In genomic region chr9:127734747-127735529, GRCh38 we compare ENCODE assay signal across 8 cellular contexts. TPM values are rescaled to one million over a fixed set of nuclear protein-coding genes. Genes with fewer than 3 reads are reported as not detected.
DNase-seq lines count a peak whose midpoint lies in the region; ATAC-seq, FAIRE-seq and TF ChIP-seq lines count a peak whose summit lies in the region.

Gene TOR2A (minus strand): TSS chr9:127735294. CDS start chr9:127735270, 24 bp downstream.

- WGBS in adipose tissue, 3 donors = 0% methylated on average over 70 to 76 of the region's 76 CpGs
- WGBS in heart left ventricle, 4 donors = 0% methylated on average over 40 to 76 of the region's 76 CpGs

- H3K27me3 ChIP-seq in heart left ventricle = no peaks in the 10 kb centered on the region

- peaks cover 0 to 24% (median 13%) of the 10 kb centered on the region in 12 donors for H3K4me1 ChIP-seq in heart left ventricle

- peaks cover 0 to 45% (median 38%) of the 10 kb centered on the region in 9 donors for H3K36me3 ChIP-seq in heart left ventricle

- no peaks in the 10 kb centered on the region for H3K27me3 Mint-ChIP-seq in T-cell

- peaks cover 17% of the 10 kb centered on the region for H3K36me3 Mint-ChIP-seq in T-cell

- ATAC-seq in HG02852 (IDR thresholded peaks at IDR 0.05; ENCODE audit: unreplicated experiment) (peak; percentile 85), T-cell (replicated peaks in 1 of 4) (peak; percentile 90 to 93 (median 92)), heart left ventricle (peak; percentile 91 to 96 (median 96))

- intact Hi-C loops in heart left ventricle (cut with DNase I) (loop anchor here (1.0 to 10.0 kb wide), 23 partner anchors 47 to 233 kb away; partner anchors contain the start of gene ST6GALNAC4 (in 4 of the 10)), posterior vena cava (cut with DNase I) (loop anchor here (2.0 to 10.0 kb wide), 7 partner anchors 47 to 213 kb away; no protein-coding TSS in a partner anchor)

- peak within 1 kb of the TSS; percentile 40 to 85 (median 74) for H3K4me3 ChIP-seq in heart left ventricle

- TF ChIP-seq CTCF in heart left ventricle (IDR thresholded peaks at IDR 0.05) = peak; percentile 90 to 97 (median 92)

- peak within 1 kb of the TSS; percentile 68 for H3K27ac ChIP-seq in adipose tissue (ENCODE audit: low read depth, low read length)
- H3K27ac ChIP-seq in heart left ventricle = peak within 1 kb of the TSS; percentile 89 to 99 (median 94)

- no peaks in the 10 kb centered on the region for H3K9me3 ChIP-seq in heart left ventricle

- H3K9me3 Mint-ChIP-seq in T-cell = no peaks in the 10 kb centered on the region

- POLR2A ChIA-PET in T-cell (lab: Charles Lee) = no interaction called here

- H3K4me3 Mint-ChIP-seq in T-cell = peak within 1 kb of the TSS; percentile 82 to 94 (median 85)

- peaks cover 5 to 22% (median 18%) of the 10 kb centered on the region in 3 donors for H3K4me1 Mint-ChIP-seq in T-cell

- CTCF ChIA-PET in T-cell (lab: Charles Lee) = interaction anchor here (0.5 to 2.3 kb wide), 35 partner anchors 11 to 520 kb away, joined by 3 to 22 read pairs (median 4); partner anchors contain the start of genes PTRH1 (in 2 of the 2), ST6GALNAC4 (in 2 of the 2), CDK9 (in 1 of the 2) and LRSAM1 (in 1 of the 2)

- peak within 1 kb of the TSS; percentile 92 to 97 for H3K27ac Mint-ChIP-seq in T-cell

- FAIRE-seq in GM12892 (lab: Jason Lieb, UNC) = peak; percentile 95

- peak; percentile 97 for DNase-seq in GM12892 (ENCODE audit: insufficient read length)
- peak; percentile 84 for DNase-seq in NCI-H1436 treated with DMSO at 0.1 percent for 48 hours (lab: John Stamatoyannopoulos, UW)
- DNase-seq in T-cell = peak; percentile 96 to 100 (median 99)
- DNase-seq in heart left ventricle = peak; percentile 98 to 99 (median 98)
- DNase-seq in posterior vena cava (ENCODE audit: low spot score) = peak; percentile 100
- peak; percentile 97 for DNase-seq in ureter (ENCODE audit: low spot score)

- TF ChIP-seq POLR2A in GM12892 (IDR thresholded peaks at IDR 0.05; ENCODE audit: low read depth, low read length) (peak; percentile 83; the same call in 1 of the 2 replicates), heart left ventricle (IDR thresholded peaks at IDR 0.05) (peak in 1 of 2 donors; percentile 94)

RNA-seq across cellular contexts. Expression of gene TOR2A, which starts in this region (rescaled TPM):
- 4.7 TPM for polyA plus RNA-seq in GM12892 (2012; ENCODE audit: missing spikeins)
- total RNA-seq in T-cell (10 to 100 TPM in 3 of 5 donors, 1 to 10 TPM in 2; 7.7 to 18.4 (median 15.5) TPM), heart left ventricle (1 to 10 TPM; 1.7 to 9.2 (median 3.3) TPM), posterior vena cava (1 to 10 TPM; 4.9 to 8.2 TPM), ureter (9.9 TPM)
- polyA plus RNA-seq in adipose tissue (10 to 100 TPM in 2 of 3 donors, 1 to 10 TPM in 1; 9.6 to 12.8 (median 10.6) TPM), heart left ventricle (1 to 10 TPM; 3.4 to 5.2 TPM)

Comparison
In these comparisons a context has a peak if more than half of its experiments do, and no peak if none do; other contexts are left out.
1. Peak in every context shown above with its lines: DNase-seq, ATAC-seq, H3K4me3 ChIP-seq and H3K27ac ChIP-seq.